ENCODE assay signal across 1 cellular context in the genomic region with DNA sequence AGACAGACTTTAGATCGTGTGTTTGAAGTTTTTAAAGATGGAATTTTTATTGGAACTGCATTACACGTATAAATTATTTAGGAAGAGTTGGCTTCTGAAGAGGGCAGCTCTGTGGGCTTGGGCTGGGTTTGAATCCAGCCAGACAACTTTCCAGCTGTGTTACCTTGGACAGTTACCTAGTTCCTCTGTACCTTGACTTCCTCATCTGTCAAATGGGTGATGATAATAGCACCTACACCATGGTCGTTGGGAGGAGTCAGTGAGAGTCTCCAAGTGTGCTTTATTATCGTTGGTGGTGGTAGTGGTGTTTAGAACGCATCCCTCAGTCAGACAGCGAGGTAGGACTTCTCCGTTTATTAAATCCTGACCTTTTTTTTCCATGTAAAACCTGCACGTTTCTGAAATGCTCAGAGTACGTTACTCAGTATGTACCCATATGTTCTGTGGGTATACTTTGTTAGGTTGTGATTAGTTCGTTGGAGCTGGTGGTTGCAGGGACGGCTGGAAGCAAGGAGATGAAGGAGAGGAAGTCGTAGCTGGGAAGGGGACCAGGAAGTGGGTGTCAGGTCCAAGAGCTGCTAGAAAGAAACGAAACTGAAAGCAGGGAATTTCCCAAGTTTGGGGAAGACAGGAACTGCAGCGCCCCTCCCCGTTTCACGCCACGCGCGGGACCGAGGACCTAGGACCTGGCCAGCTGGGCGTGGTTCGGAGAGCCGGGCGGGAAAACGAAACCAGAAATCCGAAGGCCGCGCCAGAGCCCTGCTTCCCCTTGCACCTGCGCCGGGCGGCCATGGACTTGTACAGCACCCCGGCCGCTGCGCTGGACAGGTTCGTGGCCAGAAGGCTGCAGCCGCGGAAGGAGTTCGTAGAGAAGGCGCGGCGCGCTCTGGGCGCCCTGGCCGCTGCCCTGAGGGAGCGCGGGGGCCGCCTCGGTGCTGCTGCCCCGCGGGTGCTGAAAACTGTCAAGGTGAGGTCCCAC.
TF ChIP-seq lines count a peak whose summit lies in the region.

A gene with protein sequence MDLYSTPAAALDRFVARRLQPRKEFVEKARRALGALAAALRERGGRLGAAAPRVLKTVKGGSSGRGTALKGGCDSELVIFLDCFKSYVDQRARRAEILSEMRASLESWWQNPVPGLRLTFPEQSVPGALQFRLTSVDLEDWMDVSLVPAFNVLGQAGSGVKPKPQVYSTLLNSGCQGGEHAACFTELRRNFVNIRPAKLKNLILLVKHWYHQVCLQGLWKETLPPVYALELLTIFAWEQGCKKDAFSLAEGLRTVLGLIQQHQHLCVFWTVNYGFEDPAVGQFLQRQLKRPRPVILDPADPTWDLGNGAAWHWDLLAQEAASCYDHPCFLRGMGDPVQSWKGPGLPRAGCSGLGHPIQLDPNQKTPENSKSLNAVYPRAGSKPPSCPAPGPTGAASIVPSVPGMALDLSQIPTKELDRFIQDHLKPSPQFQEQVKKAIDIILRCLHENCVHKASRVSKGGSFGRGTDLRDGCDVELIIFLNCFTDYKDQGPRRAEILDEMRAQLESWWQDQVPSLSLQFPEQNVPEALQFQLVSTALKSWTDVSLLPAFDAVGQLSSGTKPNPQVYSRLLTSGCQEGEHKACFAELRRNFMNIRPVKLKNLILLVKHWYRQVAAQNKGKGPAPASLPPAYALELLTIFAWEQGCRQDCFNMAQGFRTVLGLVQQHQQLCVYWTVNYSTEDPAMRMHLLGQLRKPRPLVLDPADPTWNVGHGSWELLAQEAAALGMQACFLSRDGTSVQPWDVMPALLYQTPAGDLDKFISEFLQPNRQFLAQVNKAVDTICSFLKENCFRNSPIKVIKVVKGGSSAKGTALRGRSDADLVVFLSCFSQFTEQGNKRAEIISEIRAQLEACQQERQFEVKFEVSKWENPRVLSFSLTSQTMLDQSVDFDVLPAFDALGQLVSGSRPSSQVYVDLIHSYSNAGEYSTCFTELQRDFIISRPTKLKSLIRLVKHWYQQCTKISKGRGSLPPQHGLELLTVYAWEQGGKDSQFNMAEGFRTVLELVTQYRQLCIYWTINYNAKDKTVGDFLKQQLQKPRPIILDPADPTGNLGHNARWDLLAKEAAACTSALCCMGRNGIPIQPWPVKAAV (plus strand): TSS at position 734 of the 979 bp plus-strand sequence. CDS start 57 bp downstream, at position 791.

TF ChIP-seq in IMR-90, 13 proteins besides CTCF, POLR2A, EP300 and RAD21:
- TF ChIP-seq FOS (IDR thresholded peaks at IDR 0.05; ENCODE audit: low read depth, low read length) (no peak), MXI1 (IDR thresholded peaks at IDR 0.05; ENCODE audit: borderline replicate concordance, low read depth, low read length) (peak; percentile 48; the same call in 1 of the 2 replicates), CHD1 (IDR thresholded peaks at IDR 0.05; ENCODE audit: low read depth, low read length) (no peak)
- TF ChIP-seq, protein P1, sequence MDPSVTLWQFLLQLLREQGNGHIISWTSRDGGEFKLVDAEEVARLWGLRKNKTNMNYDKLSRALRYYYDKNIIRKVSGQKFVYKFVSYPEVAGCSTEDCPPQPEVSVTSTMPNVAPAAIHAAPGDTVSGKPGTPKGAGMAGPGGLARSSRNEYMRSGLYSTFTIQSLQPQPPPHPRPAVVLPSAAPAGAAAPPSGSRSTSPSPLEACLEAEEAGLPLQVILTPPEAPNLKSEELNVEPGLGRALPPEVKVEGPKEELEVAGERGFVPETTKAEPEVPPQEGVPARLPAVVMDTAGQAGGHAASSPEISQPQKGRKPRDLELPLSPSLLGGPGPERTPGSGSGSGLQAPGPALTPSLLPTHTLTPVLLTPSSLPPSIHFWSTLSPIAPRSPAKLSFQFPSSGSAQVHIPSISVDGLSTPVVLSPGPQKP (IDR thresholded peaks at IDR 0.05; ENCODE audit: borderline replicate concordance, low read depth, low read length): no peak
